ENCODE assay signal across 16 cellular contexts in genomic region chr10:17850526-17850925, GRCh38. TPM values are rescaled to one million over a fixed set of nuclear protein-coding genes. Genes with fewer than 3 reads are reported as not detected.
DNase-seq lines count a peak whose midpoint lies in the region; ATAC-seq and TF ChIP-seq lines count a peak whose summit lies in the region.
"Had no signal": no experiment of that assay in that cellular context is flagged by ENCODE, and none has a peak within 500 bp of the region (broad histone marks: within the 10 kb centered on the region; RNA-seq: fewer than 3 reads in every experiment).

No MANE protein-coding gene starts in this region.

- H3K4me1 Mint-ChIP-seq in GM23338 = peaks cover 12% of the 10 kb centered on the region

- H3K27ac Mint-ChIP-seq in GM23338 = no peak overlapping the region
- H3K27ac Mint-ChIP-seq: CD4-positive, alpha-beta memory T cell; T-helper 1 cell treated with Interleukin-12 subunit alpha and Interleukin-12 subunit beta and Interleukin-4 antibody, amounts not matched to agents 30 μg/mL and 1 μg/mL, for 36 hours had no signal

- H3K4me1 ChIP-seq in GM23338 (ENCODE audit: insufficient read depth) = peaks cover 10% of the 10 kb centered on the region
- H3K4me1 ChIP-seq in right atrium auricular region = no peaks in the 10 kb centered on the region
- H3K4me1 ChIP-seq: HAP-1 had no signal

- no peaks in the 10 kb centered on the region for H3K9me2 ChIP-seq in GM23338 (ENCODE audit: insufficient read depth)

- H3K4me3 ChIP-seq in GM23338 (no peak overlapping the region), right atrium auricular region (no peak overlapping the region)
- H3K4me3 ChIP-seq: HAP-1 had no signal

- no peak overlapping the region for H2AFZ ChIP-seq in GM23338

- no peak for ATAC-seq in GM23338
- ATAC-seq: Panc1, SK-N-SH treated with all-trans-retinoic acid at 6 μM for 48 hours had no signal

- H3K36me3 ChIP-seq in GM23338 (ENCODE audit: insufficient read depth) = no peaks in the 10 kb centered on the region
- H3K36me3 ChIP-seq in right atrium auricular region = no peaks in the 10 kb centered on the region
- H3K36me3 ChIP-seq: HAP-1 had no signal

- no peaks in the 10 kb centered on the region for H3K9me3 ChIP-seq in right atrium auricular region
- H3K9me3 ChIP-seq: HAP-1 had no signal

- H3K79me2 ChIP-seq in GM23338 (replicated peaks; ENCODE audit: insufficient read depth) = no peaks in the 10 kb centered on the region

- TF ChIP-seq CTCF in GM23338 (conservative IDR thresholded peaks at IDR 0.05; ENCODE audit: low read depth in 2 of 2) = no peak
- TF ChIP-seq CTCF in right atrium auricular region (IDR thresholded peaks at IDR 0.05) = no peak

- no peak overlapping the region for H3K4me3 Mint-ChIP-seq in GM23338
- H3K4me3 Mint-ChIP-seq: CD4-positive, alpha-beta memory T cell; T-helper 1 cell treated with Interleukin-12 subunit alpha and Interleukin-12 subunit beta and Interleukin-4 antibody, amounts not matched to agents 30 μg/mL and 1 μg/mL, for 36 hours had no signal

- H3K27me3 ChIP-seq in GM23338 (ENCODE audit: insufficient read depth) (no peaks in the 10 kb centered on the region), right atrium auricular region (no peaks in the 10 kb centered on the region)

- no peaks in the 10 kb centered on the region for H3K36me3 Mint-ChIP-seq in GM23338 (ENCODE audit: low read depth)
- H3K36me3 Mint-ChIP-seq: CD4-positive, alpha-beta memory T cell had no signal

- H3K4me2 ChIP-seq in GM23338 = 0 out of 2 replicates have a peak overlapping the region, but pooled peaks have one; percentile 34

- DNase-seq in NCI-H1105 treated with DMSO at 0.1 percent for 48 hours (lab: John Stamatoyannopoulos, UW) (peak; percentile 30), NCI-H1105 (lab: John Stamatoyannopoulos, UW) (no peak), GM23338 (ENCODE audit: low spot score) (peak; percentile 11), NCI-H748 (lab: John Stamatoyannopoulos, UW; ENCODE audit: unreplicated experiment) (peak; percentile 89), lung microvascular endothelial cell (ENCODE audit: low read depth in 2 of 2) (peak; percentile 49 to 83), right atrium auricular region (ENCODE audit: low spot score) (no peak), NCI-H2171 treated with DMSO at 0.1 percent for 48 hours (lab: John Stamatoyannopoulos, UW) (no peak), NCI-H526 treated with DMSO at 0.1 percent for 48 hours (lab: John Stamatoyannopoulos, UW) (no peak)
- DNase-seq: CD4-positive, alpha-beta memory T cell; NCI-H1048; NCI-H226; NCI-H774 had no signal

- H3K9me3 Mint-ChIP-seq in GM23338 = no peaks in the 10 kb centered on the region
- H3K9me3 Mint-ChIP-seq: T-helper 1 cell treated with Interleukin-12 subunit alpha and Interleukin-12 subunit beta and Interleukin-4 antibody, amounts not matched to agents 30 μg/mL and 1 μg/mL, for 36 hours had no signal

- no peaks in the 10 kb centered on the region for H3F3A ChIP-seq in GM23338 (replicated peaks; ENCODE audit: low read depth)

- H4K20me1 ChIP-seq in GM23338 (replicated peaks; ENCODE audit: insufficient read depth) = no peaks in the 10 kb centered on the region

- H3K27me3 Mint-ChIP-seq in GM23338 (ENCODE audit: insufficient read depth, low read depth, poor library complexity) = peaks cover 2% of the 10 kb centered on the region

- H3K27ac ChIP-seq in GM23338 (ENCODE audit: low read depth) = no peak overlapping the region
- H3K27ac ChIP-seq in right atrium auricular region = no peak overlapping the region

TF ChIP-seq in GM23338, 12 proteins besides CTCF, POLR2A, EP300 and RAD21:
- TF ChIP-seq EZH2 (IDR thresholded peaks at IDR 0.05; ENCODE audit: low read depth, unreplicated experiment) (no peak), POLR2AphosphoS5 (IDR thresholded peaks at IDR 0.05; ENCODE audit: low read depth) (no peak), ZNF331 (CRISPR knock-in tag; IDR thresholded peaks at IDR 0.05; ENCODE audit: low read depth) (no peak), JUNB (IDR thresholded peaks at IDR 0.05; ENCODE audit: unreplicated experiment) (no peak)
- TF ChIP-seq, protein P1, sequence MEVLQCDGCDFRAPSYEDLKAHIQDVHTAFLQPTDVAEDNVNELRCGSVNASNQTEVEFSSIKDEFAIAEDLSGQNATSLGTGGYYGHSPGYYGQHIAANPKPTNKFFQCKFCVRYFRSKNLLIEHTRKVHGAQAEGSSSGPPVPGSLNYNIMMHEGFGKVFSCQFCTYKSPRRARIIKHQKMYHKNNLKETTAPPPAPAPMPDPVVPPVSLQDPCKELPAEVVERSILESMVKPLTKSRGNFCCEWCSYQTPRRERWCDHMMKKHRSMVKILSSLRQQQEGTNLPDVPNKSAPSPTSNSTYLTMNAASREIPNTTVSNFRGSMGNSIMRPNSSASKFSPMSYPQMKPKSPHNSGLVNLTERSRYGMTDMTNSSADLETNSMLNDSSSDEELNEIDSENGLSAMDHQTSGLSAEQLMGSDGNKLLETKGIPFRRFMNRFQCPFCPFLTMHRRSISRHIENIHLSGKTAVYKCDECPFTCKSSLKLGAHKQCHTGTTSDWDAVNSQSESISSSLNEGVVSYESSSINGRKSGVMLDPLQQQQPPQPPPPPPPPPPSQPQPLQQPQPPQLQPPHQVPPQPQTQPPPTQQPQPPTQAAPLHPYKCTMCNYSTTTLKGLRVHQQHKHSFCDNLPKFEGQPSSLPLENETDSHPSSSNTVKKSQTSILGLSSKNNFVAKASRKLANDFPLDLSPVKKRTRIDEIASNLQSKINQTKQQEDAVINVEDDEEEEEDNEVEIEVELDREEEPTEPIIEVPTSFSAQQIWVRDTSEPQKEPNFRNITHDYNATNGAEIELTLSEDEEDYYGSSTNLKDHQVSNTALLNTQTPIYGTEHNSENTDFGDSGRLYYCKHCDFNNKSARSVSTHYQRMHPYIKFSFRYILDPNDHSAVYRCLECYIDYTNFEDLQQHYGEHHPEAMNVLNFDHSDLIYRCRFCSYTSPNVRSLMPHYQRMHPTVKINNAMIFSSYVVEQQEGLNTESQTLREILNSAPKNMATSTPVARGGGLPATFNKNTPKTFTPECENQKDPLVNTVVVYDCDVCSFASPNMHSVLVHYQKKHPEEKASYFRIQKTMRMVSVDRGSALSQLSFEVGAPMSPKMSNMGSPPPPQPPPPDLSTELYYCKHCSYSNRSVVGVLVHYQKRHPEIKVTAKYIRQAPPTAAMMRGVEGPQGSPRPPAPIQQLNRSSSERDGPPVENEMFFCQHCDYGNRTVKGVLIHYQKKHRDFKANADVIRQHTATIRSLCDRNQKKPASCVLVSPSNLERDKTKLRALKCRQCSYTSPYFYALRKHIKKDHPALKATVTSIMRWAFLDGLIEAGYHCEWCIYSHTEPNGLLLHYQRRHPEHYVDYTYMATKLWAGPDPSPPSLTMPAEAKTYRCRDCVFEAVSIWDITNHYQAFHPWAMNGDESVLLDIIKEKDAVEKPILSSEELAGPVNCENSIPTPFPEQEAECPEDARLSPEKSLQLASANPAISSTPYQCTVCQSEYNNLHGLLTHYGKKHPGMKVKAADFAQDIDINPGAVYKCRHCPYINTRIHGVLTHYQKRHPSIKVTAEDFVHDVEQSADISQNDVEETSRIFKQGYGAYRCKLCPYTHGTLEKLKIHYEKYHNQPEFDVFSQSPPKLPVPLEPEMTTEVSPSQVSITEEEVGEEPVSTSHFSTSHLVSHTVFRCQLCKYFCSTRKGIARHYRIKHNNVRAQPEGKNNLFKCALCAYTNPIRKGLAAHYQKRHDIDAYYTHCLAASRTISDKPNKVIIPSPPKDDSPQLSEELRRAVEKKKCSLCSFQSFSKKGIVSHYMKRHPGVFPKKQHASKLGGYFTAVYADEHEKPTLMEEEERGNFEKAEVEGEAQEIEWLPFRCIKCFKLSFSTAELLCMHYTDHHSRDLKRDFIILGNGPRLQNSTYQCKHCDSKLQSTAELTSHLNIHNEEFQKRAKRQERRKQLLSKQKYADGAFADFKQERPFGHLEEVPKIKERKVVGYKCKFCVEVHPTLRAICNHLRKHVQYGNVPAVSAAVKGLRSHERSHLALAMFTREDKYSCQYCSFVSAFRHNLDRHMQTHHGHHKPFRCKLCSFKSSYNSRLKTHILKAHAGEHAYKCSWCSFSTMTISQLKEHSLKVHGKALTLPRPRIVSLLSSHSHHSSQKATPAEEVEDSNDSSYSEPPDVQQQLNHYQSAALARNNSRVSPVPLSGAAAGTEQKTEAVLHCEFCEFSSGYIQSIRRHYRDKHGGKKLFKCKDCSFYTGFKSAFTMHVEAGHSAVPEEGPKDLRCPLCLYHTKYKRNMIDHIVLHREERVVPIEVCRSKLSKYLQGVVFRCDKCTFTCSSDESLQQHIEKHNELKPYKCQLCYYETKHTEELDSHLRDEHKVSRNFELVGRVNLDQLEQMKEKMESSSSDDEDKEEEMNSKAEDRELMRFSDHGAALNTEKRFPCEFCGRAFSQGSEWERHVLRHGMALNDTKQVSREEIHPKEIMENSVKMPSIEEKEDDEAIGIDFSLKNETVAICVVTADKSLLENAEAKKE (CRISPR knock-in tag; IDR thresholded peaks at IDR 0.05) = no peak
TF ChIP-seq in GM23338: peak in this region for 0.

RNA-seq across cellular contexts. Expression of gene MRC1, which starts 41.4 kb away (rescaled TPM):
- 0.04 TPM in 1 of 2 replicates, not detected in the other for total RNA-seq in GM23338 (2014; rRNA removed; shearing (Covaris generic))
- polyA plus RNA-seq in GM23338 (2016; fragmentation: Nextera tagmentation; extraction: Ambion mirVana) = not detected in 2 replicates
- total RNA-seq in lung microvascular endothelial cell (148 and 201 TPM in 2 replicates), right atrium auricular region (10 to 100 TPM; 10.8 to 26.0 TPM)

Comparison
In these comparisons a context has a peak if more than half of its experiments do, and no peak if none do; other contexts are left out.
1. DNase-seq: peak in NCI-H1105 treated with DMSO at 0.1 percent for 48 hours (single experiment), GM23338 (single experiment), NCI-H748 (single experiment) and lung microvascular endothelial cell (2 of 2); none in NCI-H1105 (single experiment), right atrium auricular region (single experiment), NCI-H2171 treated with DMSO at 0.1 percent for 48 hours (single experiment) and NCI-H526 treated with DMSO at 0.1 percent for 48 hours (single experiment).
2. RNA of gene MRC1, which starts 41.4 kb away (total RNA-seq): 148 to 201 TPM in lung microvascular endothelial cell and 10.8 to 26.0 TPM in right atrium auricular region; 0.04 TPM in GM23338; every median in the first group is over 10 times any median in the second.